1 cellular context compared by ENCODE assay signal in genomic region chr11:8933931-8934330, GRCh38.
TF ChIP-seq lines count a peak whose summit lies in the region.

No MANE protein-coding gene starts in this region.

TF ChIP-seq in IMR-90, 13 proteins besides CTCF, POLR2A, EP300 and RAD21:
- TF ChIP-seq NFE2L2 (IDR thresholded peaks at IDR 0.05; ENCODE audit: low read depth, low read length) (no peak), RCOR1 (IDR thresholded peaks at IDR 0.05; ENCODE audit: insufficient replicate concordance, low read length) (no peak), MAFK (IDR thresholded peaks at IDR 0.05; ENCODE audit: low read depth, low read length) (no peak), FOS (IDR thresholded peaks at IDR 0.05; ENCODE audit: low read depth, low read length) (no peak), MAZ (IDR thresholded peaks at IDR 0.05; ENCODE audit: borderline replicate concordance, low read depth, low read length) (no peak), MXI1 (IDR thresholded peaks at IDR 0.05; ENCODE audit: borderline replicate concordance, low read depth, low read length) (no peak), CEBPB (IDR thresholded peaks at IDR 0.05; ENCODE audit: low read depth, low read length) (no peak), BHLHE40 (IDR thresholded peaks at IDR 0.05; ENCODE audit: low read depth, low read length) (no peak), CHD1 (IDR thresholded peaks at IDR 0.05; ENCODE audit: low read depth, low read length) (no peak), ELK1 (IDR thresholded peaks at IDR 0.05; ENCODE audit: borderline replicate concordance, low read depth, low read length) (no peak)
